ENCODE assay signal across 23 cellular contexts in genomic region chr15:58279106-58279505, GRCh38.
"Had no signal": no experiment of that assay in that cellular context is flagged by ENCODE, and none has a peak within 500 bp of the region (broad histone marks: within the 10 kb centered on the region; RNA-seq: fewer than 3 reads in every experiment).

No MANE protein-coding gene starts in this region.

- H3K4me3 ChIP-seq: esophagus muscularis mucosa, gastroesophageal sphincter, left ventricle myocardium inferior, lung, right atrium auricular region, stomach, thoracic aorta, transverse colon had no signal

- H3K4me1 ChIP-seq: esophagus muscularis mucosa, gastroesophageal sphincter, left ventricle myocardium inferior, right atrium auricular region, stomach, transverse colon had no signal

- H3K36me3 ChIP-seq: esophagus muscularis mucosa, gastroesophageal sphincter, left ventricle myocardium inferior, right atrium auricular region, stomach, thoracic aorta, transverse colon had no signal

- H3K9me3 ChIP-seq: esophagus muscularis mucosa, gastroesophageal sphincter, left ventricle myocardium inferior, right atrium auricular region, stomach, thoracic aorta, transverse colon had no signal

- H3K27ac ChIP-seq: epithelial cell of prostate, esophagus muscularis mucosa, gastroesophageal sphincter, left ventricle myocardium inferior, right atrium auricular region, stomach, thoracic aorta, transverse colon had no signal

- H3K27me3 ChIP-seq: esophagus muscularis mucosa, gastroesophageal sphincter, right atrium auricular region, stomach, transverse colon had no signal

- DNase-seq: effector memory CD8-positive, alpha-beta T cell; glutamatergic neuron; immature natural killer cell; kidney; left cardiac atrium; left ventricle myocardium inferior; mesendoderm; naive thymus-derived CD4-positive, alpha-beta T cell; nephron progenitor cell; posterior cingulate gyrus; small intestine; stimulated activated CD4-positive, alpha-beta T cell treated with anti-CD3 and anti-CD28 coated beads, Interleukin-12 subunit alpha, Interleukin-12 subunit beta, amount 100 ng/mL, for 4 hours; stimulated activated naive CD4-positive, alpha-beta T cell; stomach; substantia nigra; transverse colon had no signal

- ATAC-seq: effector memory CD8-positive, alpha-beta T cell; gastroesophageal sphincter; naive thymus-derived CD4-positive, alpha-beta T cell had no signal

- H3K36me3 Mint-ChIP-seq: immature natural killer cell; naive thymus-derived CD4-positive, alpha-beta T cell had no signal

- H3K9me3 Mint-ChIP-seq: dendritic cell treated with granulocyte-macrophage colony-stimulating factor and Interleukin-4, amounts not matched to agents 40 ng/mL and 50 ng/mL, for 4 days; effector memory CD8-positive, alpha-beta T cell; immature natural killer cell; naive thymus-derived CD4-positive, alpha-beta T cell; nephron progenitor cell had no signal

- H3K4me3 Mint-ChIP-seq: dendritic cell treated with granulocyte-macrophage colony-stimulating factor and Interleukin-4, amounts not matched to agents 40 ng/mL and 50 ng/mL, for 4 days; effector memory CD8-positive, alpha-beta T cell; immature natural killer cell; naive thymus-derived CD4-positive, alpha-beta T cell; nephron progenitor cell had no signal

- H3K27ac Mint-ChIP-seq: dendritic cell treated with granulocyte-macrophage colony-stimulating factor and Interleukin-4, amounts not matched to agents 40 ng/mL and 50 ng/mL, for 4 days; effector memory CD8-positive, alpha-beta T cell; immature natural killer cell; naive thymus-derived CD4-positive, alpha-beta T cell; nephron progenitor cell had no signal
